8 cellular contexts compared by ENCODE assay signal in the genomic region with DNA sequence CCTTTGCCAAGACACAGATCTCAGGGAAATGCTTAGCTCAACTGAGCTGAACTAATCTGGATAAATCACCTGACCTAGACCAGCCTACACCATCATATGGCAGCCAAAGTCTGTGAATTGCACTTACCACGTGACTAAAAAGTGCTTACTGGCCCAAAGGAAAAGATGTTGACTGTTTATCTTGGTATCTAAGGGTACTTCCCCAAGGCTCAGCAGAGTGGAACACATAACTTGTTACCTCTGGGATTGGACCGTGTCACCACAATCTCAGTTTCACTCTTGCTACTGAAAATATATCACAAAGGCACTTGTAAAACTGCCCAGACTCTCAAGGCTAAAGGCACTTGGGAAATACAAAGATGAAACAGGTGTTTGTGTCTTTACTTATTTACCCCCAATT. TPM values are rescaled to one million over a fixed set of nuclear protein-coding genes. Genes with fewer than 3 reads are reported as not detected.
DNase-seq lines count a peak whose midpoint lies in the region; ATAC-seq and TF ChIP-seq lines count a peak whose summit lies in the region.
"Not testable (repeated sequence)": the region's sequence is repeated elsewhere in the genome, so short reads cannot be mapped to it uniquely, and the experiment has no call there.

No MANE protein-coding gene starts in this region.

- not testable (repeated sequence) for H3K36me3 Mint-ChIP-seq in CD14-positive monocyte; activated CD8-positive, alpha-beta T cell treated with anti-CD3 and anti-CD28 coated beads for 36 hours (ENCODE audit: low read depth)

- peaks cover 1 to 11% (median 4%) of the 10 kb centered on the region in 3 donors for H3K27me3 Mint-ChIP-seq in CD14-positive monocyte (ENCODE audit: low read depth in 3 of 3)
- not testable (repeated sequence) for H3K27me3 Mint-ChIP-seq in activated CD8-positive, alpha-beta T cell treated with anti-CD3 and anti-CD28 coated beads for 36 hours

- H3K36me3 ChIP-seq in parathyroid adenoma (ENCODE audit: control insufficient read depth, insufficient read depth, low read length): not testable (repeated sequence)

- POLR2A ChIA-PET in activated CD8-positive, alpha-beta T cell treated with anti-CD3 and anti-CD28 coated beads for 36 hours (lab: Charles Lee): interaction anchor here (0.8 kb wide), 1 partner anchor 18 kb away, joined by 3 read pairs; no protein-coding TSS in a partner anchor

- not testable (repeated sequence) for TF ChIP-seq CTCF in CD14-positive monocyte (IDR thresholded peaks at IDR 0.05); activated CD8-positive, alpha-beta T cell treated with anti-CD3 and anti-CD28 coated beads for 36 hours (IDR thresholded peaks at IDR 0.05); parathyroid adenoma (IDR thresholded peaks at IDR 0.05)

- peak overlapping the region; percentile 79 for H3K27ac ChIP-seq in parathyroid adenoma

- not testable (repeated sequence) for H3K9me3 Mint-ChIP-seq in CD14-positive monocyte; activated CD8-positive, alpha-beta T cell treated with anti-CD3 and anti-CD28 coated beads for 36 hours

- not testable (repeated sequence) for H3K79me2 ChIP-seq in parathyroid adenoma

- H3K4me1 Mint-ChIP-seq in CD14-positive monocyte: peaks cover 32% of the 10 kb centered on the region
- H3K4me1 Mint-ChIP-seq in activated CD8-positive, alpha-beta T cell treated with anti-CD3 and anti-CD28 coated beads for 36 hours (ENCODE audit: low read depth): peaks cover 13% of the 10 kb centered on the region

- H3K27me3 ChIP-seq in parathyroid adenoma (ENCODE audit: control insufficient read depth, insufficient read depth, low read length): not testable (repeated sequence)

- not testable (repeated sequence) for H3K9ac ChIP-seq in parathyroid adenoma

- ATAC-seq in GM18870 (IDR thresholded peaks at IDR 0.05; ENCODE audit: unreplicated experiment): peak; percentile 97
- ATAC-seq in GM21526 (IDR thresholded peaks at IDR 0.05; ENCODE audit: low FRiP score, unreplicated experiment): peak; percentile 96
- peak; percentile 87 for ATAC-seq in HG03039 (IDR thresholded peaks at IDR 0.05; ENCODE audit: unreplicated experiment)
- peak; percentile 92 for ATAC-seq in activated CD8-positive, alpha-beta T cell treated with anti-CD3 and anti-CD28 coated beads for 36 hours
- peak; percentile 78 for ATAC-seq in Right ventricle myocardium inferior

- peak; percentile 57 for DNase-seq in CD14-positive monocyte (ENCODE audit: low spot score)
- DNase-seq in HK-2 (ENCODE audit: unreplicated experiment): peak; percentile 24
- peak; percentile 66 for DNase-seq in activated CD8-positive, alpha-beta T cell treated with anti-CD3 and anti-CD28 coated beads for 36 hours
- not testable (repeated sequence) for DNase-seq in Right ventricle myocardium inferior (ENCODE audit: missing footprints)

- H2AFZ ChIP-seq in parathyroid adenoma: peak overlapping the region; percentile 61

- CTCF ChIA-PET in activated CD8-positive, alpha-beta T cell treated with anti-CD3 and anti-CD28 coated beads for 36 hours (lab: Charles Lee): interaction anchor here (1.1 kb wide), 1 partner anchor 84 kb away, joined by 3 read pairs; no protein-coding TSS in a partner anchor

- peak overlapping the region; percentile 60 for H3K4me2 ChIP-seq in parathyroid adenoma (ENCODE audit: low read length)

- not testable (repeated sequence) for H3K4me3 Mint-ChIP-seq in CD14-positive monocyte; activated CD8-positive, alpha-beta T cell treated with anti-CD3 and anti-CD28 coated beads for 36 hours

- intact Hi-C loops in CD14-positive monocyte (cut with micrococcal nuclease); activated CD8-positive, alpha-beta T cell treated with anti-CD3 and anti-CD28 coated beads for 36 hours (cut with micrococcal nuclease); Right ventricle myocardium inferior (cut with DNase I): not testable (repeated sequence)

- peak overlapping the region in 6 of 7 donors; percentile 18 to 87 (median 57) for H3K27ac Mint-ChIP-seq in CD14-positive monocyte
- not testable (repeated sequence) for H3K27ac Mint-ChIP-seq in activated CD8-positive, alpha-beta T cell treated with anti-CD3 and anti-CD28 coated beads for 36 hours

- H3K9me3 ChIP-seq in parathyroid adenoma (ENCODE audit: control insufficient read depth, low read length): not testable (repeated sequence)

- not testable (repeated sequence) for H3K4me1 ChIP-seq in parathyroid adenoma

- H3K4me3 ChIP-seq in parathyroid adenoma (ENCODE audit: low read depth, low read length): peak overlapping the region; percentile 38

RNA-seq across cellular contexts. Expression of a gene that starts 18.8 kb away (rescaled TPM):
- polyA plus RNA-seq in CD14-positive monocyte: 10 to 100 TPM; 12.4 to 19.0 TPM
- 10 to 100 TPM; 12.9 to 13.3 TPM for total RNA-seq in activated CD8-positive, alpha-beta T cell treated with anti-CD3 and anti-CD28 coated beads for 36 hours
- total RNA-seq in Right ventricle myocardium inferior: 18.9 TPM

RNA-seq across cellular contexts. Expression of a gene that starts 26.9 kb away (rescaled TPM):
- polyA plus RNA-seq in CD14-positive monocyte: 1 to 10 TPM; 1.7 to 3.3 TPM
- total RNA-seq in activated CD8-positive, alpha-beta T cell treated with anti-CD3 and anti-CD28 coated beads for 36 hours: 1 to 10 TPM; 2.1 to 2.3 TPM
- total RNA-seq in Right ventricle myocardium inferior: 122 TPM

Comparison
In these comparisons a context has a peak if more than half of its experiments do, and no peak if none do; other contexts are left out.
1. RNA of a gene that starts 26.9 kb away (total RNA-seq): 122 TPM in Right ventricle myocardium inferior (single experiment); 2.1 to 2.3 TPM in activated CD8-positive, alpha-beta T cell treated with anti-CD3 and anti-CD28 coated beads for 36 hours; every median in the first group is over 10 times any median in the second.
2. Peak in every context shown above with its lines, with median percentiles within 50 percentile points of each other: ATAC-seq.